ENCODE assay signal across 8 cellular contexts in the genomic region with DNA sequence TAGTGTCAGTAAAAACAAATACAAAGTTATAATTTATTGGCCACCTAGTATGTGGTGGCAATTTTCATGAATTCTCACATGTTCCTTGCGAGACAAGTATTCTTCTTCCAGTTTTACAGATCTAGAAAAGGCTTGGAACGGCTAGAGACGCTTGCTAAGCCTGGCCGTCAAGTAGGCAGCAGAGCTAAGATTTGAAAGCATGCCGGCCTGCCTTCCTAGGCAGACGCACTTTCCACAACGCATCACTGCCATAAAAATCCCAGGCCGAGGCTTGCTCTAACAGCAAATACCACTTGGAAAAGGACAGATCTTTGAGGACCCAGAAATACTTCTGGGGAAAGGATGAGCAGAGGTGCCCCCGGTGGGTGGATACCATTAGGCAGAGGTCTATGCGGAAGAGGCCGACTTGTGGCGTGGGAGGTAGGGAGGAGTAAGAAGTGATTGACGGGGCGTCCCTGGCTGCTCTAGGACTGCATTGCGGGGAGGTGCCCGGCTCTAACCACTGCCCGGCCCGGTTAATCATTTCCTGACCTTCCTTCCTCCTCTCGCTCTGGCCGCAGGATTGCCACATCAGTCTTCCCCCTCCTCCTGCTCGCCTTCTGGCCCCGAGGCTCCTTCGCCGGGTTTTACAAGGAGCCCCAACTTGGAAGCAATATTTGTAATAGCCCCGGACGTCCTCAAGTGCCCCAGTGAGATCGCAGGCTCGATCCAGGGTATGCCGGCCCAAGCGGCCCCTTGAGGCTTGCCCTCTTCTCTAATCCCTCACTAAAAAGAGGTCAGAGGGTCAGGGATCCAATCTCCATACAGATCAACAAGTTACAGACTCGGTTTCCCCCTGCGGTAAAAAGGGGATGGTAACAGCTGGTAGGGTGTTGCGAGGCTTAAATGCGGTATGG. TPM values are rescaled to one million over a fixed set of nuclear protein-coding genes. Genes with fewer than 3 reads are reported as not detected.
A peak's percentile ranks its signal among the peaks of the same experiment; 100 is the strongest.
DNase-seq lines count a peak whose midpoint lies in the region; ATAC-seq, FAIRE-seq and TF ChIP-seq lines count a peak whose summit lies in the region.

No MANE protein-coding gene starts in this region.

- H3K9me1 ChIP-seq in endothelial cell of umbilical vein (replicated peaks; ENCODE audit: control insufficient read depth, extremely low read depth, insufficient read depth, low read length), result no peaks in the 10 kb centered on the region

- POLR2A ChIA-PET in endothelial cell of umbilical vein (lab: Charles Lee), result interaction anchor here (1.0 to 1.1 kb wide), 2 partner anchors 19 to 60 kb away, joined by 3 to 6 read pairs; no protein-coding TSS in a partner anchor

- peak; percentile 50 for ATAC-seq in HG02642 (IDR thresholded peaks at IDR 0.05; ENCODE audit: poor library complexity, unreplicated experiment)

- H3K4me1 ChIP-seq in endothelial cell of umbilical vein (ENCODE audit: control insufficient read depth, extremely low read depth, insufficient read depth, low read length) (peaks cover 47% of the 10 kb centered on the region), mucosa of rectum (ENCODE audit: control insufficient read depth in 2 of 2, insufficient read depth in 2 of 2, low read length in 2 of 2) (peaks cover 52 to 57% of the 10 kb centered on the region in 2 donors)

- H3K9ac ChIP-seq in endothelial cell of umbilical vein (replicated peaks; ENCODE audit: extremely low read depth, insufficient read depth, low read length), result peak overlapping the region; percentile 86
- H3K9ac ChIP-seq in mucosa of rectum (ENCODE audit: low read depth in 1 of 2, low read length in 2 of 2), result peak overlapping the region; percentile 86 to 99

- peaks cover 7% of the 10 kb centered on the region for H4K20me1 ChIP-seq in endothelial cell of umbilical vein (replicated peaks; ENCODE audit: control insufficient read depth, extremely low read depth, insufficient read depth, low read length)

- H3K4me2 ChIP-seq in endothelial cell of umbilical vein (ENCODE audit: insufficient read depth, low read length), result peak overlapping the region; percentile 65

- H3K36me3 ChIP-seq in endothelial cell of umbilical vein (ENCODE audit: control insufficient read depth in 2 of 2, extremely low read depth in 1 of 2, insufficient read depth in 2 of 2, low read length in 2 of 2) (no peaks in the 10 kb centered on the region), mucosa of rectum (ENCODE audit: control insufficient read depth in 2 of 2, insufficient read depth in 2 of 2, low read length in 2 of 2) (no peaks in the 10 kb centered on the region)

- H3K27ac ChIP-seq in endothelial cell of umbilical vein (ENCODE audit: insufficient read depth, low read depth, low read length) (peak overlapping the region; percentile 92), mucosa of rectum (ENCODE audit: low read depth in 2 of 2, low read length in 2 of 2) (peak overlapping the region; percentile 95 to 100)

- no peaks in the 10 kb centered on the region for H3K27me3 ChIP-seq in endothelial cell of umbilical vein (ENCODE audit: control insufficient read depth in 2 of 2, insufficient read depth in 2 of 2, low read length in 2 of 2)
- H3K27me3 ChIP-seq in mucosa of rectum (ENCODE audit: control insufficient read depth in 2 of 2, insufficient read depth in 2 of 2, low read length in 2 of 2), result no peaks in the 10 kb centered on the region

- H2AFZ ChIP-seq in endothelial cell of umbilical vein (ENCODE audit: low read depth, low read length), result peak overlapping the region; percentile 49

- CTCF ChIA-PET in endothelial cell of umbilical vein (lab: Charles Lee), result interaction anchor here (1.2 to 6.4 kb wide), 5 partner anchors 12 to 96 kb away, joined by 3 to 76 read pairs (median 36); no protein-coding TSS in a partner anchor

- dilution Hi-C loops in endothelial cell of umbilical vein (cut with MboI; ENCODE audit: extremely low pct_ligation_motif_present, low sequenced_read_pairs), result no loop called here

- H3K9me3 ChIP-seq in endothelial cell of umbilical vein (replicated peaks; ENCODE audit: control insufficient read depth, insufficient read depth, low read length) (no peaks in the 10 kb centered on the region), mucosa of rectum (ENCODE audit: control insufficient read depth in 2 of 2, low read length in 2 of 2) (no peaks in the 10 kb centered on the region)

- peaks cover 35% of the 10 kb centered on the region for H3K79me2 ChIP-seq in endothelial cell of umbilical vein (ENCODE audit: control insufficient read depth, insufficient read depth, low read length)

- FAIRE-seq in endothelial cell of umbilical vein (lab: Jason Lieb, UNC), result peak; percentile 93

- H3K4me3 ChIP-seq in GM12865 (ENCODE audit: low read depth, low read length), result peak overlapping the region; percentile 93
- H3K4me3 ChIP-seq in endothelial cell of umbilical vein (replicated peaks in 1 of 3; ENCODE audit: insufficient read depth in 1 of 3, low read depth in 1 of 3, low read length in 3 of 3), result peak overlapping the region in 2 of 3 experiments; percentile 39 to 51
- peak overlapping the region; percentile 62 to 92 for H3K4me3 ChIP-seq in mucosa of rectum (ENCODE audit: low read length in 2 of 2)

- TF ChIP-seq CTCF in GM12865 (IDR thresholded peaks at IDR 0.05; ENCODE audit: insufficient read depth, low read depth, low read length, missing control alignments), result no peak
- TF ChIP-seq CTCF in endothelial cell of umbilical vein (IDR thresholded peaks at IDR 0.05; ENCODE audit: extremely low read depth in 1 of 2, insufficient read depth in 1 of 2, low read depth in 1 of 2, low read length in 2 of 2), result no peak

- peak; percentile 76 for TF ChIP-seq POLR2A in endothelial cell of umbilical vein (IDR thresholded peaks at IDR 0.05; ENCODE audit: low read depth, low read length)

- no TSS peak for BruUV-seq in endothelial cell of umbilical vein (replicated peaks; lab: Mats Ljungman, UMichigan)

- DNase-seq in GM12865 (ENCODE audit: low read depth) (peak; percentile 98), NCI-H510A treated with DMSO at 0.1 percent for 48 hours (lab: John Stamatoyannopoulos, UW) (peak; percentile 49), endothelial cell of umbilical vein (ENCODE audit: low read depth, low spot score) (peak; percentile 91), NCI-H446 (lab: John Stamatoyannopoulos, UW) (no peak)
- DNase-seq in activated CD8-positive, alpha-beta memory T cell treated with anti-CD3 and anti-CD28 coated beads for 48 hours (ENCODE audit: low read depth in 2 of 3, low spot score in 2 of 3), result peak; percentile 43 to 71 (median 57)
- DNase-seq in stimulated activated CD8-positive, alpha-beta memory T cell treated with anti-CD3 and anti-CD28 coated beads, Interleukin-7, amount 100 ng/mL, for 24 hours (ENCODE audit: low read depth), result peak; percentile 56

- intact Hi-C loops in endothelial cell of umbilical vein (cut with micrococcal nuclease), result loop anchor here (1.0 to 5.0 kb wide), 6 partner anchors 16 to 606 kb away; no protein-coding TSS in a partner anchor

TF ChIP-seq in endothelial cell of umbilical vein, 7 proteins besides CTCF, POLR2A, EP300 and RAD21:
- TF ChIP-seq JUN (IDR thresholded peaks at IDR 0.05; ENCODE audit: borderline replicate concordance, insufficient read depth, insufficient read length, low read depth), result peak; percentile 36
- peak; percentile 46 for TF ChIP-seq FOS (IDR thresholded peaks at IDR 0.05; ENCODE audit: borderline replicate concordance, insufficient read depth, low read length)
- no peak for TF ChIP-seq GATA2 (IDR thresholded peaks at IDR 0.05; ENCODE audit: insufficient read depth, insufficient read length, low read depth, low read length)
- TF ChIP-seq, protein P1, sequence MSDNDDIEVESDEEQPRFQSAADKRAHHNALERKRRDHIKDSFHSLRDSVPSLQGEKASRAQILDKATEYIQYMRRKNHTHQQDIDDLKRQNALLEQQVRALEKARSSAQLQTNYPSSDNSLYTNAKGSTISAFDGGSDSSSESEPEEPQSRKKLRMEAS (IDR thresholded peaks at IDR 0.05; ENCODE audit: insufficient read depth, insufficient read length), result no peak
- no peak for TF ChIP-seq EZH2 (IDR thresholded peaks at IDR 0.05; ENCODE audit: borderline replicate concordance, low read depth, low read length, severe bottlenecking)
- peak; percentile 96 for TF ChIP-seq POLR2AphosphoS5 (IDR thresholded peaks at IDR 0.05; ENCODE audit: insufficient read depth, low read depth, low read length)
- TF ChIP-seq MYC (IDR thresholded peaks at IDR 0.05; ENCODE audit: low read depth, low read length), result peak; percentile 54
TF ChIP-seq in endothelial cell of umbilical vein: peak in this region for 4.

RNA-seq across cellular contexts. Expression of a gene that starts 1.3 kb away (rescaled TPM):
- 52.4 and 57.2 TPM in 2 replicates for total RNA-seq in endothelial cell of umbilical vein
- polyA plus RNA-seq in endothelial cell of umbilical vein, result 15.9 and 18.8 TPM in 2 replicates
- polyA plus RNA-seq in endothelial cell of umbilical vein (2011; cell fraction: cytosol; rRNA removed), result 19.9 and 26.5 TPM in 2 replicates
- 95.2 and 103 TPM in 2 replicates for polyA plus RNA-seq in endothelial cell of umbilical vein (2011; cell fraction: nucleus; rRNA removed)
- 27.8 and 35.5 TPM in 2 replicates for polyA plus RNA-seq in endothelial cell of umbilical vein (2012)
- 40.0 and 46.1 TPM in 2 replicates for polyA minus RNA-seq in endothelial cell of umbilical vein
- 19.7 TPM for polyA minus RNA-seq in endothelial cell of umbilical vein (2011; cell fraction: cytosol; rRNA and poly(A)+ RNA removed)
- polyA minus RNA-seq in endothelial cell of umbilical vein (2011; cell fraction: nucleus; rRNA and poly(A)+ RNA removed), result 81.2 and 93.6 TPM in 2 replicates

Comparison
In these comparisons a context has a peak if more than half of its experiments do, and no peak if none do; other contexts are left out.
1. DNase-seq: peak in GM12865 (single experiment), NCI-H510A treated with DMSO at 0.1 percent for 48 hours (single experiment), activated CD8-positive, alpha-beta memory T cell treated with anti-CD3 and anti-CD28 coated beads for 48 hours (3 of 3), endothelial cell of umbilical vein (single experiment) and stimulated activated CD8-positive, alpha-beta memory T cell treated with anti-CD3 and anti-CD28 coated beads, Interleukin-7, amount 100 ng/mL, for 24 hours (single experiment); none in NCI-H446 (0 of 2).
2. Peak in every context shown above with its lines, with median percentiles within 50 percentile points of each other: H3K4me3 ChIP-seq.